In the genomic region with DNA sequence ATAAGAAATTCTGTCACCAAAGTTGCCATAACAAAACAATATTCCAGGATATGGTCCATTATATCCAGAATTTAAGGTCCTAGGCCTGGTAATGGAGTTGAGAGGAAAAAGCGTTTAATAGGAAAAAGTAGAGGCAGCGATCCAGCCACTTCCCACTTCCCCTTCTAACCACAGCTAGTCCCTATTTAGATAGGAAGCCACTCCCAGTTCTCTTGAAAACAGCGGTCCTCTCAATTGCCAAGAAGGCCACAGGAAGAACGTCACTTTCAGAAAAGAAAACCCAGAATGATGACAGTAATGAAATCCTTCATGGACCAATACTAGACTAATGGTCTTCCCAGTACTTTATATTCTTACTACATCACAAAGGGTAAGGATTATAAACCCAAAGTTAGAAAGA, we compare ENCODE assay signal across 18 cellular contexts. TPM values are rescaled to one million over a fixed set of nuclear protein-coding genes. Genes with fewer than 3 reads are reported as not detected.
A peak's percentile ranks its signal among the peaks of the same experiment; 100 is the strongest.
DNase-seq lines count a peak whose midpoint lies in the region; ATAC-seq, FAIRE-seq and TF ChIP-seq lines count a peak whose summit lies in the region.
"Had no signal": no experiment of that assay in that cellular context is flagged by ENCODE, and none has a peak within 500 bp of the region (broad histone marks: within the 10 kb centered on the region; RNA-seq: fewer than 3 reads in every experiment).

No MANE protein-coding gene starts in this region.

- H3K27ac ChIP-seq in tibial nerve = peak overlapping the region in 2 of 4 donors; percentile 37 to 73
- H3K27ac ChIP-seq in CD4-positive, alpha-beta T cell (ENCODE audit: low read depth, low read length) = no peak overlapping the region
- peak overlapping the region in 1 of 2 donors; percentile 5 for H3K27ac ChIP-seq in kidney (ENCODE audit: low read depth in 2 of 2, low read length in 2 of 2)
- H3K27ac ChIP-seq: neural progenitor cell had no signal

- no peak overlapping the region for H3K9ac ChIP-seq in kidney (ENCODE audit: low read length in 2 of 2)
- H3K9ac ChIP-seq: neural progenitor cell had no signal

- H3K4me1 ChIP-seq in tibial nerve (peaks cover 0 to 26% (median 0%) of the 10 kb centered on the region in 4 donors), kidney (ENCODE audit: control insufficient read depth in 1 of 2, insufficient read depth in 1 of 2, low read depth in 1 of 2, low read length in 2 of 2) (no peaks in the 10 kb centered on the region)
- H3K4me1 ChIP-seq: neural progenitor cell had no signal

- H3K9me3 ChIP-seq in tibial nerve (no peaks in the 10 kb centered on the region), kidney (ENCODE audit: control insufficient read depth in 1 of 2, low read length in 2 of 2) (no peaks in the 10 kb centered on the region)
- no peaks in the 10 kb centered on the region for H3K9me3 ChIP-seq in CD4-positive, alpha-beta T cell (ENCODE audit: control insufficient read depth, low read length)

- peaks cover 0 to 3% of the 10 kb centered on the region in 2 donors for H3K36me3 Mint-ChIP-seq in activated T-cell treated with anti-CD3 and anti-CD28 coated beads, Interleukin-2, amount 50 U/mL, for 72 hours (ENCODE audit: insufficient read depth in 2 of 2)
- H3K36me3 Mint-ChIP-seq in CD4-positive, alpha-beta T cell (ENCODE audit: low read depth) = no peaks in the 10 kb centered on the region

- no peak for TF ChIP-seq POLR2A in tibial nerve (IDR thresholded peaks at IDR 0.05)

- no peaks in the 10 kb centered on the region for H3K36me3 ChIP-seq in tibial nerve
- no peaks in the 10 kb centered on the region for H3K36me3 ChIP-seq in kidney (ENCODE audit: control insufficient read depth in 1 of 2, insufficient read depth in 2 of 2, low read length in 2 of 2)
- H3K36me3 ChIP-seq: neural progenitor cell had no signal

- no peaks in the 10 kb centered on the region for H3K27me3 Mint-ChIP-seq in activated T-cell treated with anti-CD3 and anti-CD28 coated beads, Interleukin-2, amount 50 U/mL, for 72 hours (ENCODE audit: low read depth)
- no peaks in the 10 kb centered on the region for H3K27me3 Mint-ChIP-seq in CD4-positive, alpha-beta T cell
- H3K27me3 Mint-ChIP-seq: activated CD8-positive, alpha-beta memory T cell treated with anti-CD3 and anti-CD28 coated beads, Interleukin-2, amount 10 ng/mL, durations not matched to agents 7 days and 5 days; stimulated activated naive CD8-positive, alpha-beta T cell treated with anti-CD3 and anti-CD28 coated beads, Interleukin-15, amount 100 ng/mL, for 72 hours; T-helper 17 cell had no signal

- TF ChIP-seq EP300 in tibial nerve (IDR thresholded peaks at IDR 0.05) = peak; percentile 37 to 65

- CTCF ChIA-PET in CD4-positive, alpha-beta T cell (lab: Charles Lee) = interaction anchor here (0.7 kb wide), 1 partner anchor 112 kb away, joined by 4 read pairs; no protein-coding TSS in a partner anchor

- POLR2A ChIA-PET in CD4-positive, alpha-beta T cell (lab: Charles Lee) = no interaction called here

- peaks cover 28% of the 10 kb centered on the region for H3K4me1 Mint-ChIP-seq in activated T-cell treated with anti-CD3 and anti-CD28 coated beads, Interleukin-2, amount 50 U/mL, for 72 hours (ENCODE audit: low read depth)
- H3K4me1 Mint-ChIP-seq in CD4-positive, alpha-beta T cell (ENCODE audit: low read depth) = peaks cover 30% of the 10 kb centered on the region
- H3K4me1 Mint-ChIP-seq: neural progenitor cell had no signal

- H3K27me3 ChIP-seq in tibial nerve = no peaks in the 10 kb centered on the region
- no peaks in the 10 kb centered on the region for H3K27me3 ChIP-seq in CD4-positive, alpha-beta T cell (ENCODE audit: control insufficient read depth, insufficient read depth, low read length)
- H3K27me3 ChIP-seq: neural progenitor cell had no signal

- DNase-seq in activated T-cell treated with anti-CD3 and anti-CD28 coated beads, Interleukin-2, amount 50 U/mL, for 72 hours = peak in 1 of 2 donors; percentile 4
- DNase-seq in activated T-cell treated with anti-CD3 and anti-CD28 coated beads, Interleukin-2, amount 50 U/mL, for 1 hour = no peak
- peak; percentile 38 for DNase-seq in astrocyte of the spinal cord (ENCODE audit: low read depth, low spot score)
- peak; percentile 19 for DNase-seq in hepatic stellate cell (ENCODE audit: low spot score)
- DNase-seq in tibial nerve (ENCODE audit: low spot score in 2 of 2) = no peak
- no peak for DNase-seq in NAMALWA (ENCODE audit: low spot score)
- DNase-seq in CD4-positive, alpha-beta T cell = no peak
- DNase-seq in kidney = no peak
- DNase-seq: ACHN; activated CD8-positive, alpha-beta memory T cell treated with anti-CD3 and anti-CD28 coated beads, Interleukin-2, amount 10 ng/mL, durations not matched to agents 7 days and 5 days; anterior cingulate cortex; DND-41; immature natural killer cell; stimulated activated CD4-positive, alpha-beta T cell treated with anti-CD3 and anti-CD28 coated beads, Interleukin-2, amount 100 ng/mL, for 24 hours; stimulated activated naive CD8-positive, alpha-beta T cell treated with anti-CD3 and anti-CD28 coated beads, Interleukin-15, amount 100 ng/mL, for 72 hours; T-helper 17 cell had no signal

- peak overlapping the region; percentile 13 to 54 for H3K4me3 Mint-ChIP-seq in activated T-cell treated with anti-CD3 and anti-CD28 coated beads, Interleukin-2, amount 50 U/mL, for 72 hours
- no peak overlapping the region for H3K4me3 Mint-ChIP-seq in CD4-positive, alpha-beta T cell
- H3K4me3 Mint-ChIP-seq: activated CD8-positive, alpha-beta memory T cell treated with anti-CD3 and anti-CD28 coated beads, Interleukin-2, amount 10 ng/mL, durations not matched to agents 7 days and 5 days; immature natural killer cell; neural progenitor cell; stimulated activated naive CD8-positive, alpha-beta T cell treated with anti-CD3 and anti-CD28 coated beads, Interleukin-15, amount 100 ng/mL, for 72 hours; T-helper 17 cell had no signal

- TF ChIP-seq CTCF in astrocyte of the spinal cord (IDR thresholded peaks at IDR 0.05; ENCODE audit: low read depth, low read length) = no peak
- no peak for TF ChIP-seq CTCF in tibial nerve (IDR thresholded peaks at IDR 0.05)
- TF ChIP-seq CTCF in CD4-positive, alpha-beta T cell (IDR thresholded peaks at IDR 0.05) = no peak
- no peak for TF ChIP-seq CTCF in kidney (IDR thresholded peaks at IDR 0.05; ENCODE audit: borderline replicate concordance, extremely low read depth, insufficient read depth)

- no peak for FAIRE-seq in kidney (lab: Jason Lieb, UNC)
- FAIRE-seq: HTR-8/SVneo had no signal

- H3K9me3 Mint-ChIP-seq in activated T-cell treated with anti-CD3 and anti-CD28 coated beads, Interleukin-2, amount 50 U/mL, for 72 hours = peaks cover 0 to 1% of the 10 kb centered on the region in 2 donors
- no peaks in the 10 kb centered on the region for H3K9me3 Mint-ChIP-seq in CD4-positive, alpha-beta T cell
- H3K9me3 Mint-ChIP-seq: immature natural killer cell; neural progenitor cell; stimulated activated naive CD8-positive, alpha-beta T cell treated with anti-CD3 and anti-CD28 coated beads, Interleukin-15, amount 100 ng/mL, for 72 hours had no signal

- whole genome bisulfite sequencing in tibial nerve, 2 donors = 57 to 58% methylated on average over 4 of the region's 4 CpGs

- in situ Hi-C loops in astrocyte of the spinal cord (cut with HindIII; ENCODE audit: low sequenced_read_pairs) = no loop called here

- peak overlapping the region; percentile 2 for H3K27ac Mint-ChIP-seq in activated T-cell treated with anti-CD3 and anti-CD28 coated beads, Interleukin-2, amount 50 U/mL, for 72 hours
- H3K27ac Mint-ChIP-seq in CD4-positive, alpha-beta T cell = no peak overlapping the region
- H3K27ac Mint-ChIP-seq: activated CD8-positive, alpha-beta memory T cell treated with anti-CD3 and anti-CD28 coated beads, Interleukin-2, amount 10 ng/mL, durations not matched to agents 7 days and 5 days; neural progenitor cell; T-helper 17 cell had no signal

- H3K4me3 ChIP-seq in astrocyte of the spinal cord (ENCODE audit: low read depth, low read length) (no peak overlapping the region), tibial nerve (no peak overlapping the region), kidney (ENCODE audit: low read length in 2 of 2) (no peak overlapping the region)
- H3K4me3 ChIP-seq: neural progenitor cell had no signal

- ATAC-seq in activated T-cell treated with anti-CD3 and anti-CD28 coated beads, Interleukin-2, amount 50 U/mL, for 72 hours (replicated peaks in 1 of 2) = peak in 1 of 2 donors; percentile 42
- ATAC-seq in CD4-positive, alpha-beta T cell (ENCODE audit: poor library complexity) = no peak
- ATAC-seq: activated CD8-positive, alpha-beta memory T cell treated with anti-CD3 and anti-CD28 coated beads, Interleukin-2, amount 10 ng/mL, durations not matched to agents 7 days and 5 days; stimulated activated naive CD8-positive, alpha-beta T cell treated with anti-CD3 and anti-CD28 coated beads, Interleukin-15, amount 100 ng/mL, for 72 hours; T-helper 17 cell had no signal

- intact Hi-C loops in CD4-positive, alpha-beta T cell (cut with DNase I, micrococcal nuclease) = no loop called here
- intact Hi-C loops in kidney (cut with DNase I) = no loop called here

RNA-seq across cellular contexts. Expression of a gene that starts 38.6 kb away (rescaled TPM):
- total RNA-seq in activated T-cell treated with anti-CD3 and anti-CD28 coated beads, Interleukin-2, amount 50 U/mL, for 72 hours = 10 to 100 TPM; 11.9 to 12.2 TPM
- total RNA-seq in tibial nerve (10 to 100 TPM; 22.0 to 43.5 (median 27.0) TPM), kidney (29.6 TPM)
- total RNA-seq in CD4-positive, alpha-beta T cell = 10 to 100 TPM; 15.8 to 16.4 TPM
- 1.6 TPM for polyA plus RNA-seq in kidney (ENCODE audit: insufficient read depth, low read depth, low replicate concordance)

Comparison
In these comparisons a context has a peak if more than half of its experiments do, and no peak if none do; other contexts are left out.
1. DNase-seq: peak in astrocyte of the spinal cord (single experiment) and hepatic stellate cell (single experiment); none in activated T-cell treated with anti-CD3 and anti-CD28 coated beads, Interleukin-2, amount 50 U/mL, for 1 hour (single experiment), tibial nerve (0 of 2), NAMALWA (single experiment), CD4-positive, alpha-beta T cell (0 of 10) and kidney (single experiment).